ENCODE assay signal across 1 cellular context in the genomic region with DNA sequence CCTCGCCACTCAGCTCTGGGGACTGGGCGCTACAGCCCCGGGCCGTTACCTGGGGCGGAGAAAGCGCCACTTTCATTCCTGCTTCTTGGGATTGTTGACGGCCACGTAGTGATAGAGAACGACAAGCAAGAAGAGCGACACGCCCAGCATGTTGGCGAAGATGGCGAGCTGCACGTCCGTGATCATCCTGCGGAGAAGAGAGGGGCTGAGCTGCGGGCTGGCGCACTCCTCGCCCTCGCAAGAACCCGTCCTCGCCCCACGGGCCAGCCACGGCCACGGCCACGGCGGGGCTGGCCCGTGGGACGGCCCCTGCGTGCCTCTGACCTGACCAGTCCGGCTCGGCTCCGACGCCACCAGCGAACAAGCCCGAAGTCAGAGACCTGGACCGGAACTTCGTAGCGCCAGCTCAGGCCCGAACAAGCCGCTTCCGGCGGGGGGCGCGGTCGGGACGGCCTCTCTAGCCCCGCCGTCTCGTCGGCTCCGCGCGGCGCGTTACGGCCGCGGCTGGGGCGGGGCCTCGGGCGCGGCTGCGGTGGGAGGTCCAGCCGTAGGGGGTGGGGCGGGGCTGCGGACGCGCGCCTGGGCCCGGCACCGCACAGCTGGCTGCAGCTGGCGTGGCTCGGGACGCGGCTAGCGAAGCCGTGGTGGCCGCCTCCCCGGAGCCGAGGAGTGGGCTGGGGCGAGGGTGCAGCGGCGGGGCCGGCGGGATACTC.
TF ChIP-seq lines count a peak whose summit lies in the region.

OST4 (minus strand) TSS at position 378 of the 713 bp plus-strand sequence.

TF ChIP-seq in K562, 482 proteins besides CTCF, POLR2A, EP300 and RAD21 (continued from another document and continues in another):
- TF ChIP-seq BRD4 (IDR thresholded peaks at IDR 0.05), result no peak
- TF ChIP-seq ZHX1 (conservative IDR thresholded peaks at IDR 0.05; ENCODE audit: low read length), result 0 out of 2 replicates have a peak, but pooled peaks have one; percentile 21
- no peak for TF ChIP-seq ZNF121 (CRISPR knock-in tag; conservative IDR thresholded peaks at IDR 0.05)
- TF ChIP-seq CTCFL (IDR thresholded peaks at IDR 0.05; ENCODE audit: borderline replicate concordance, insufficient read depth, low read depth, low read length, poor library complexity, severe bottlenecking), result peak; percentile 29
- no peak for TF ChIP-seq NCOA4 (IDR thresholded peaks at IDR 0.05; ENCODE audit: partially characterized antibody)
- 0 out of 2 replicates have a peak, but pooled peaks have one; percentile 27 for TF ChIP-seq SMARCC2 (IDR thresholded peaks at IDR 0.05; ENCODE audit: low read depth)
- no peak for TF ChIP-seq NFE2 (IDR thresholded peaks at IDR 0.05; ENCODE audit: low read depth)
- TF ChIP-seq, protein P1, sequence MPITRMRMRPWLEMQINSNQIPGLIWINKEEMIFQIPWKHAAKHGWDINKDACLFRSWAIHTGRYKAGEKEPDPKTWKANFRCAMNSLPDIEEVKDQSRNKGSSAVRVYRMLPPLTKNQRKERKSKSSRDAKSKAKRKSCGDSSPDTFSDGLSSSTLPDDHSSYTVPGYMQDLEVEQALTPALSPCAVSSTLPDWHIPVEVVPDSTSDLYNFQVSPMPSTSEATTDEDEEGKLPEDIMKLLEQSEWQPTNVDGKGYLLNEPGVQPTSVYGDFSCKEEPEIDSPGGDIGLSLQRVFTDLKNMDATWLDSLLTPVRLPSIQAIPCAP (CRISPR knock-in tag; IDR thresholded peaks at IDR 0.05; ENCODE audit: borderline replicate concordance), result no peak
- TF ChIP-seq, protein P2, sequence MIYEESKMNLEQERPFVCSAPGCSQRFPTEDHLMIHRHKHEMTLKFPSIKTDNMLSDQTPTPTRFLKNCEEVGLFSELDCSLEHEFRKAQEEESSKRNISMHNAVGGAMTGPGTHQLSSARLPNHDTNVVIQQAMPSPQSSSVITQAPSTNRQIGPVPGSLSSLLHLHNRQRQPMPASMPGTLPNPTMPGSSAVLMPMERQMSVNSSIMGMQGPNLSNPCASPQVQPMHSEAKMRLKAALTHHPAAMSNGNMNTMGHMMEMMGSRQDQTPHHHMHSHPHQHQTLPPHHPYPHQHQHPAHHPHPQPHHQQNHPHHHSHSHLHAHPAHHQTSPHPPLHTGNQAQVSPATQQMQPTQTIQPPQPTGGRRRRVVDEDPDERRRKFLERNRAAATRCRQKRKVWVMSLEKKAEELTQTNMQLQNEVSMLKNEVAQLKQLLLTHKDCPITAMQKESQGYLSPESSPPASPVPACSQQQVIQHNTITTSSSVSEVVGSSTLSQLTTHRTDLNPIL (CRISPR knock-in tag; IDR thresholded peaks at IDR 0.05), result no peak
- TF ChIP-seq ATF7 (IDR thresholded peaks at IDR 0.05), result peak; percentile 78; the same call in 1 of the 2 replicates
- TF ChIP-seq KAT2B (IDR thresholded peaks at IDR 0.05; ENCODE audit: low read depth, low read length), result no peak
- TF ChIP-seq, protein P3, sequence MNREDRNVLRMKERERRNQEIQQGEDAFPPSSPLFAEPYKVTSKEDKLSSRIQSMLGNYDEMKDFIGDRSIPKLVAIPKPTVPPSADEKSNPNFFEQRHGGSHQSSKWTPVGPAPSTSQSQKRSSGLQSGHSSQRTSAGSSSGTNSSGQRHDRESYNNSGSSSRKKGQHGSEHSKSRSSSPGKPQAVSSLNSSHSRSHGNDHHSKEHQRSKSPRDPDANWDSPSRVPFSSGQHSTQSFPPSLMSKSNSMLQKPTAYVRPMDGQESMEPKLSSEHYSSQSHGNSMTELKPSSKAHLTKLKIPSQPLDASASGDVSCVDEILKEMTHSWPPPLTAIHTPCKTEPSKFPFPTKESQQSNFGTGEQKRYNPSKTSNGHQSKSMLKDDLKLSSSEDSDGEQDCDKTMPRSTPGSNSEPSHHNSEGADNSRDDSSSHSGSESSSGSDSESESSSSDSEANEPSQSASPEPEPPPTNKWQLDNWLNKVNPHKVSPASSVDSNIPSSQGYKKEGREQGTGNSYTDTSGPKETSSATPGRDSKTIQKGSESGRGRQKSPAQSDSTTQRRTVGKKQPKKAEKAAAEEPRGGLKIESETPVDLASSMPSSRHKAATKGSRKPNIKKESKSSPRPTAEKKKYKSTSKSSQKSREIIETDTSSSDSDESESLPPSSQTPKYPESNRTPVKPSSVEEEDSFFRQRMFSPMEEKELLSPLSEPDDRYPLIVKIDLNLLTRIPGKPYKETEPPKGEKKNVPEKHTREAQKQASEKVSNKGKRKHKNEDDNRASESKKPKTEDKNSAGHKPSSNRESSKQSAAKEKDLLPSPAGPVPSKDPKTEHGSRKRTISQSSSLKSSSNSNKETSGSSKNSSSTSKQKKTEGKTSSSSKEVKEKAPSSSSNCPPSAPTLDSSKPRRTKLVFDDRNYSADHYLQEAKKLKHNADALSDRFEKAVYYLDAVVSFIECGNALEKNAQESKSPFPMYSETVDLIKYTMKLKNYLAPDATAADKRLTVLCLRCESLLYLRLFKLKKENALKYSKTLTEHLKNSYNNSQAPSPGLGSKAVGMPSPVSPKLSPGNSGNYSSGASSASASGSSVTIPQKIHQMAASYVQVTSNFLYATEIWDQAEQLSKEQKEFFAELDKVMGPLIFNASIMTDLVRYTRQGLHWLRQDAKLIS (CRISPR knock-in tag; IDR thresholded peaks at IDR 0.05), result no peak
- no peak for TF ChIP-seq SMARCE1 (IDR thresholded peaks at IDR 0.05)
- no peak for TF ChIP-seq TCF7L2 (IDR thresholded peaks at IDR 0.05; ENCODE audit: low read depth, low read length)
- no peak for TF ChIP-seq PCBP1 (IDR thresholded peaks at IDR 0.05; ENCODE audit: low read depth, low read length, poor library complexity, severe bottlenecking)
- no peak for TF ChIP-seq ZNF354B (CRISPR knock-in tag; IDR thresholded peaks at IDR 0.05)
- TF ChIP-seq ZNF696 (CRISPR knock-in tag; conservative IDR thresholded peaks at IDR 0.05), result no peak
- TF ChIP-seq NONO (IDR thresholded peaks at IDR 0.05; ENCODE audit: low read depth in 2 of 2, low read length in 1 of 2), result peak in 1 of 2 experiments; percentile 44; a peak in 3 of 4 replicates
- TF ChIP-seq SIX5 (IDR thresholded peaks at IDR 0.05; ENCODE audit: borderline replicate concordance in 1 of 2, insufficient read depth in 1 of 2, low read depth in 1 of 2, low read length in 2 of 2), result peak in 1 of 2 experiments; percentile 24; a peak in 1 of 4 replicates
- TF ChIP-seq DNMT1 (IDR thresholded peaks at IDR 0.05), result no peak
- TF ChIP-seq ZSCAN29 (IDR thresholded peaks at IDR 0.05), result no peak
- TF ChIP-seq, protein P4, sequence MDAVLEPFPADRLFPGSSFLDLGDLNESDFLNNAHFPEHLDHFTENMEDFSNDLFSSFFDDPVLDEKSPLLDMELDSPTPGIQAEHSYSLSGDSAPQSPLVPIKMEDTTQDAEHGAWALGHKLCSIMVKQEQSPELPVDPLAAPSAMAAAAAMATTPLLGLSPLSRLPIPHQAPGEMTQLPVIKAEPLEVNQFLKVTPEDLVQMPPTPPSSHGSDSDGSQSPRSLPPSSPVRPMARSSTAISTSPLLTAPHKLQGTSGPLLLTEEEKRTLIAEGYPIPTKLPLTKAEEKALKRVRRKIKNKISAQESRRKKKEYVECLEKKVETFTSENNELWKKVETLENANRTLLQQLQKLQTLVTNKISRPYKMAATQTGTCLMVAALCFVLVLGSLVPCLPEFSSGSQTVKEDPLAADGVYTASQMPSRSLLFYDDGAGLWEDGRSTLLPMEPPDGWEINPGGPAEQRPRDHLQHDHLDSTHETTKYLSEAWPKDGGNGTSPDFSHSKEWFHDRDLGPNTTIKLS (IDR thresholded peaks at IDR 0.05; ENCODE audit: borderline replicate concordance, low read depth), result peak; percentile 92
- TF ChIP-seq KLF13 (tag; IDR thresholded peaks at IDR 0.05; ENCODE audit: borderline replicate concordance, low read depth), result 0 out of 2 replicates have a peak, but pooled peaks have one; percentile 8
- TF ChIP-seq, protein P5, sequence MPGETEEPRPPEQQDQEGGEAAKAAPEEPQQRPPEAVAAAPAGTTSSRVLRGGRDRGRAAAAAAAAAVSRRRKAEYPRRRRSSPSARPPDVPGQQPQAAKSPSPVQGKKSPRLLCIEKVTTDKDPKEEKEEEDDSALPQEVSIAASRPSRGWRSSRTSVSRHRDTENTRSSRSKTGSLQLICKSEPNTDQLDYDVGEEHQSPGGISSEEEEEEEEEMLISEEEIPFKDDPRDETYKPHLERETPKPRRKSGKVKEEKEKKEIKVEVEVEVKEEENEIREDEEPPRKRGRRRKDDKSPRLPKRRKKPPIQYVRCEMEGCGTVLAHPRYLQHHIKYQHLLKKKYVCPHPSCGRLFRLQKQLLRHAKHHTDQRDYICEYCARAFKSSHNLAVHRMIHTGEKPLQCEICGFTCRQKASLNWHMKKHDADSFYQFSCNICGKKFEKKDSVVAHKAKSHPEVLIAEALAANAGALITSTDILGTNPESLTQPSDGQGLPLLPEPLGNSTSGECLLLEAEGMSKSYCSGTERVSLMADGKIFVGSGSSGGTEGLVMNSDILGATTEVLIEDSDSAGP (CRISPR knock-in tag; IDR thresholded peaks at IDR 0.05), result no peak
- TF ChIP-seq FOXA1 (IDR thresholded peaks at IDR 0.05; ENCODE audit: borderline replicate concordance), result no peak
- TF ChIP-seq, protein P6, sequence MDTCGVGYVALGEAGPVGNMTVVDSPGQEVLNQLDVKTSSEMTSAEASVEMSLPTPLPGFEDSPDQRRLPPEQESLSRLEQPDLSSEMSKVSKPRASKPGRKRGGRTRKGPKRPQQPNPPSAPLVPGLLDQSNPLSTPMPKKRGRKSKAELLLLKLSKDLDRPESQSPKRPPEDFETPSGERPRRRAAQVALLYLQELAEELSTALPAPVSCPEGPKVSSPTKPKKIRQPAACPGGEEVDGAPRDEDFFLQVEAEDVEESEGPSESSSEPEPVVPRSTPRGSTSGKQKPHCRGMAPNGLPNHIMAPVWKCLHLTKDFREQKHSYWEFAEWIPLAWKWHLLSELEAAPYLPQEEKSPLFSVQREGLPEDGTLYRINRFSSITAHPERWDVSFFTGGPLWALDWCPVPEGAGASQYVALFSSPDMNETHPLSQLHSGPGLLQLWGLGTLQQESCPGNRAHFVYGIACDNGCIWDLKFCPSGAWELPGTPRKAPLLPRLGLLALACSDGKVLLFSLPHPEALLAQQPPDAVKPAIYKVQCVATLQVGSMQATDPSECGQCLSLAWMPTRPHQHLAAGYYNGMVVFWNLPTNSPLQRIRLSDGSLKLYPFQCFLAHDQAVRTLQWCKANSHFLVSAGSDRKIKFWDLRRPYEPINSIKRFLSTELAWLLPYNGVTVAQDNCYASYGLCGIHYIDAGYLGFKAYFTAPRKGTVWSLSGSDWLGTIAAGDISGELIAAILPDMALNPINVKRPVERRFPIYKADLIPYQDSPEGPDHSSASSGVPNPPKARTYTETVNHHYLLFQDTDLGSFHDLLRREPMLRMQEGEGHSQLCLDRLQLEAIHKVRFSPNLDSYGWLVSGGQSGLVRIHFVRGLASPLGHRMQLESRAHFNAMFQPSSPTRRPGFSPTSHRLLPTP (IDR thresholded peaks at IDR 0.05; ENCODE audit: borderline replicate concordance, extremely low read depth, insufficient read length), result no peak
- TF ChIP-seq ZNF583 (CRISPR knock-in tag; IDR thresholded peaks at IDR 0.05), result no peak
- peak; percentile 89 for TF ChIP-seq SP2 (IDR thresholded peaks at IDR 0.05; ENCODE audit: extremely low read depth, low read depth, low read length, poor library complexity, severe bottlenecking)
- no peak for TF ChIP-seq MYNN (IDR thresholded peaks at IDR 0.05)
- TF ChIP-seq MYNN (CRISPR knock-in tag; IDR thresholded peaks at IDR 0.05), result no peak
- no peak for TF ChIP-seq MAFF (IDR thresholded peaks at IDR 0.05; ENCODE audit: low read length)
- TF ChIP-seq SPI1 (IDR thresholded peaks at IDR 0.05; ENCODE audit: borderline replicate concordance, low read depth, low read length), result no peak
- peak in 1 of 2 experiments; percentile 59; a peak in 1 of 4 replicates for TF ChIP-seq TEAD1 (CRISPR knock-in tag; IDR thresholded peaks at IDR 0.05)
- TF ChIP-seq, protein P7, sequence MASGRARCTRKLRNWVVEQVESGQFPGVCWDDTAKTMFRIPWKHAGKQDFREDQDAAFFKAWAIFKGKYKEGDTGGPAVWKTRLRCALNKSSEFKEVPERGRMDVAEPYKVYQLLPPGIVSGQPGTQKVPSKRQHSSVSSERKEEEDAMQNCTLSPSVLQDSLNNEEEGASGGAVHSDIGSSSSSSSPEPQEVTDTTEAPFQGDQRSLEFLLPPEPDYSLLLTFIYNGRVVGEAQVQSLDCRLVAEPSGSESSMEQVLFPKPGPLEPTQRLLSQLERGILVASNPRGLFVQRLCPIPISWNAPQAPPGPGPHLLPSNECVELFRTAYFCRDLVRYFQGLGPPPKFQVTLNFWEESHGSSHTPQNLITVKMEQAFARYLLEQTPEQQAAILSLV (tag; IDR thresholded peaks at IDR 0.05), result no peak
